8 cellular contexts compared by ENCODE assay signal in the genomic region with DNA sequence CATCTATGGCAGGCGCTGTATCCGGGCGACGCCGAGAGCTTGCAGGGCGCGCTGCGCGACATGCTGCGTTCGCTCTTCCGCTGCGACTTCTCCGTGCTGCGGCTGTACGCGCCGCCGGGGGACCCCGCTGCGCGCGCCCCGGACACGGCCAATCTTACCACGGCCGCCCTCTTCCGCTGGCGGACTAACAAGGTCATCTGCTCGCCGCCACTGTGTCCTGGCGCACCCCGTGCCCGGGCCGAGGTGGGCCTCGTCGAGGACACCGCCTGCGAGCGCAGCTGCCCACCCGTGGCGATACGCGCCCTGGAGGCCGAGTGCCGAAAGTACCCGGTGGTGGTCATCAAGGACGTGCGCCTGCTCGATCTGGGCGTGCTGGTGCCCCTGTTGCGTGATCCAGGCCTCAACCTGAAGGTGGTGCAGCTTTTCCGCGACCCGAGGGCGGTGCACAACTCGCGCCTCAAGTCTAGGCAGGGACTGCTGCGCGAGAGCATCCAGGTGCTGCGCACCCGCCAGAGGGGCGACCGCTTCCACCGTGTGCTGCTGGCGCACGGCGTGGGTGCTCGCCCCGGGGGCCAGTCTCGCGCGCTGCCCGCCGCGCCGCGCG. TPM values are rescaled to one million over a fixed set of nuclear protein-coding genes. Genes with fewer than 3 reads are reported as not detected.
A peak's percentile ranks its signal among the peaks of the same experiment; 100 is the strongest.
DNase-seq lines count a peak whose midpoint lies in the region; ATAC-seq and TF ChIP-seq lines count a peak whose summit lies in the region.

No MANE protein-coding gene starts in this region.

- H3K23me2 ChIP-seq in H9 (ENCODE audit: insufficient read length, low read depth, low read length, poor library complexity, severe bottlenecking), result peaks cover 5% of the 10 kb centered on the region

- peak; percentile 82 for DNase-seq in DMS53 (lab: John Stamatoyannopoulos, UW)
- DNase-seq in H9, result peak; percentile 39
- DNase-seq in PC-9, result no peak
- peak; percentile 25 for DNase-seq in adipocyte (ENCODE audit: low read depth)
- peak in 1 of 3 donors; percentile 28 for DNase-seq in immature natural killer cell
- no peak for DNase-seq in stimulated activated naive B cell treated with anti-CD40 and anti-IgM and Interleukin-4, amounts not matched to agents 10 μg/mL and 1 μg/mL and 100 μg/mL, for 72 hours
- no peak for DNase-seq in NOMO-1 treated with DMSO at 0.1 percent for 48 hours (lab: John Stamatoyannopoulos, UW; ENCODE audit: unreplicated experiment)
- DNase-seq in HCEC 1CT, result no peak

- peaks cover 16 to 38% (median 20%) of the 10 kb centered on the region in 3 experiments; a peak in 6 of 7 replicates for H3K36me3 Mint-ChIP-seq in H9 (ENCODE audit: insufficient read depth in 1 of 3, low read depth in 3 of 3)
- peaks cover 0 to 4% (median 0%) of the 10 kb centered on the region in 3 donors for H3K36me3 Mint-ChIP-seq in immature natural killer cell
- H3K36me3 Mint-ChIP-seq in stimulated activated naive B cell treated with anti-CD40 and anti-IgM and Interleukin-4, amounts not matched to agents 10 μg/mL and 1 μg/mL and 100 μg/mL, for 72 hours, result peaks cover 0 to 7% of the 10 kb centered on the region in 2 donors

- BruUV-seq in PC-9 (replicated peaks; lab: Mats Ljungman, UMichigan), result no TSS peak

- peak overlapping the region; percentile 53; the same call in 1 of the 2 replicates for H3K4me3 ChIP-seq in PC-9
- peak overlapping the region; percentile 68 for H3K4me3 ChIP-seq in adipocyte (ENCODE audit: low read length)

- H3K9me3 Mint-ChIP-seq in H9, result peaks cover 65 to 71% of the 10 kb centered on the region in 2 experiments
- H3K9me3 Mint-ChIP-seq in immature natural killer cell, result no peaks in the 10 kb centered on the region
- no peaks in the 10 kb centered on the region for H3K9me3 Mint-ChIP-seq in stimulated activated naive B cell treated with anti-CD40 and anti-IgM and Interleukin-4, amounts not matched to agents 10 μg/mL and 1 μg/mL and 100 μg/mL, for 72 hours

- H2BK20ac ChIP-seq in H9 (ENCODE audit: low read depth, low read length, poor library complexity, severe bottlenecking), result no peak overlapping the region

- no peaks in the 10 kb centered on the region; the same call in 1 of the 2 replicates for H3K27me3 ChIP-seq in H9 (ENCODE audit: insufficient read depth, low read length)
- no peaks in the 10 kb centered on the region for H3K27me3 ChIP-seq in PC-9 (ENCODE audit: insufficient read depth, low read depth)
- peaks cover 4% of the 10 kb centered on the region for H3K27me3 ChIP-seq in adipocyte (replicated peaks; ENCODE audit: control insufficient read depth, insufficient read depth, low read length)

- H3K56ac ChIP-seq in H9 (ENCODE audit: insufficient read length, low read depth, low read length), result no peak overlapping the region

- no peaks in the 10 kb centered on the region for H3K79me1 ChIP-seq in H9 (ENCODE audit: insufficient read depth, low read depth, low read length, poor library complexity, severe bottlenecking)

- H3K4me1 ChIP-seq in H9 (ENCODE audit: insufficient read depth, low read length) (no peaks in the 10 kb centered on the region; the same call in 1 of the 2 replicates), PC-9 (replicated peaks; ENCODE audit: insufficient read depth) (no peaks in the 10 kb centered on the region), adipocyte (ENCODE audit: control insufficient read depth, insufficient read depth, low read length) (peaks cover 14% of the 10 kb centered on the region)

- H2BK15ac ChIP-seq in H9 (ENCODE audit: low read depth, low read length), result no peak overlapping the region

- no peak overlapping the region for H4K5ac ChIP-seq in H9 (ENCODE audit: insufficient read length, low read depth, low read length)

- POLR2A ChIA-PET in PC-9 (lab: Charles Lee; ENCODE audit: unreplicated experiment), result no interaction called here

- H4K8ac ChIP-seq in H9 (replicated peaks; ENCODE audit: insufficient read length, low read depth, low read length), result no peak overlapping the region

- H3K23ac ChIP-seq in H9 (ENCODE audit: insufficient read length, low read depth, low read length), result no peak overlapping the region

- H4K20me1 ChIP-seq in H9 (ENCODE audit: control insufficient read depth, insufficient read depth, insufficient read length), result no peaks in the 10 kb centered on the region
- no peaks in the 10 kb centered on the region for H4K20me1 ChIP-seq in PC-9 (ENCODE audit: insufficient read depth)

- CTCF ChIA-PET in PC-9 (lab: Charles Lee), result no interaction called here

- H3K4me2 ChIP-seq in H9 (ENCODE audit: insufficient read depth, insufficient read length, low read length) (peak overlapping the region; percentile 71), PC-9 (peak overlapping the region; percentile 61)

- no peak overlapping the region for H2BK5ac ChIP-seq in H9 (ENCODE audit: insufficient read length, low read length)

- no peak overlapping the region for H3T11ph ChIP-seq in H9 (ENCODE audit: low read length)

- H3K27me3 Mint-ChIP-seq in H9 (ENCODE audit: low read depth) (peaks cover 6% of the 10 kb centered on the region), immature natural killer cell (ENCODE audit: low read depth in 3 of 3) (peaks cover 1 to 6% (median 3%) of the 10 kb centered on the region in 3 donors)
- no peaks in the 10 kb centered on the region for H3K27me3 Mint-ChIP-seq in stimulated activated naive B cell treated with anti-CD40 and anti-IgM and Interleukin-4, amounts not matched to agents 10 μg/mL and 1 μg/mL and 100 μg/mL, for 72 hours

- H3K4ac ChIP-seq in H9 (ENCODE audit: low read depth, low read length), result no peak overlapping the region

- no peaks in the 10 kb centered on the region for H3K36me3 ChIP-seq in PC-9 (ENCODE audit: low read depth)
- H3K36me3 ChIP-seq in adipocyte (ENCODE audit: control insufficient read depth, insufficient read depth, low read length, severe bottlenecking), result no peaks in the 10 kb centered on the region

- peak overlapping the region; percentile 75 to 82 for H3K4me3 Mint-ChIP-seq in H9
- peak overlapping the region; percentile 68 to 85 (median 81) for H3K4me3 Mint-ChIP-seq in immature natural killer cell
- peak overlapping the region; percentile 79 to 88 for H3K4me3 Mint-ChIP-seq in stimulated activated naive B cell treated with anti-CD40 and anti-IgM and Interleukin-4, amounts not matched to agents 10 μg/mL and 1 μg/mL and 100 μg/mL, for 72 hours

- no peaks in the 10 kb centered on the region for H3F3A ChIP-seq in PC-9 (ENCODE audit: insufficient read depth, low read depth)

- no peak overlapping the region for H3K27ac ChIP-seq in H9 (ENCODE audit: insufficient read length, low read depth, low read length)
- no peak overlapping the region for H3K27ac ChIP-seq in PC-9

- no peak overlapping the region for H2BK12ac ChIP-seq in H9 (ENCODE audit: insufficient read length, low read depth, low read length)

- intact Hi-C loops in PC-9 (cut with micrococcal nuclease; ENCODE audit: unreplicated experiment), result no loop called here

- H3K79me2 ChIP-seq in H9 (ENCODE audit: insufficient read depth, low read length), result peaks cover 16% of the 10 kb centered on the region; the same call in 1 of the 2 replicates
- H3K79me2 ChIP-seq in PC-9 (ENCODE audit: low read depth), result no peaks in the 10 kb centered on the region

- H2AFZ ChIP-seq in H9 (ENCODE audit: low read length) (no peak overlapping the region), PC-9 (no peak overlapping the region)

- no peak for ATAC-seq in stimulated activated naive B cell treated with anti-CD40 and anti-IgM and Interleukin-4, amounts not matched to agents 10 μg/mL and 1 μg/mL and 100 μg/mL, for 72 hours (replicated peaks)

- no CpG with 5 or more reads among the region's 79 CpGs for WGBS in H9 (ENCODE audit: extremely low coverage, insufficient read length, low lambda C conversion rate)

- no peak overlapping the region for H4K91ac ChIP-seq in H9 (ENCODE audit: insufficient read length, low read depth, low read length)

- H3K18ac ChIP-seq in H9 (ENCODE audit: insufficient read length, low read depth, low read length), result peak overlapping the region; percentile 7

- H3K27ac Mint-ChIP-seq in H9, result no peak overlapping the region
- H3K27ac Mint-ChIP-seq in immature natural killer cell, result peak overlapping the region in 2 of 6 donors; percentile 8 to 77
- no peak overlapping the region for H3K27ac Mint-ChIP-seq in stimulated activated naive B cell treated with anti-CD40 and anti-IgM and Interleukin-4, amounts not matched to agents 10 μg/mL and 1 μg/mL and 100 μg/mL, for 72 hours

- peaks cover 12 to 21% of the 10 kb centered on the region in 2 experiments for H3K4me1 Mint-ChIP-seq in H9
- peaks cover 30 to 32% of the 10 kb centered on the region in 2 donors for H3K4me1 Mint-ChIP-seq in immature natural killer cell
- H3K4me1 Mint-ChIP-seq in stimulated activated naive B cell treated with anti-CD40 and anti-IgM and Interleukin-4, amounts not matched to agents 10 μg/mL and 1 μg/mL and 100 μg/mL, for 72 hours, result peaks cover 29 to 59% of the 10 kb centered on the region in 2 donors

- no peak overlapping the region for H3K14ac ChIP-seq in H9 (ENCODE audit: insufficient read depth, low read length)

- no peak for TF ChIP-seq CTCF in H9 (conservative IDR thresholded peaks at IDR 0.05)
- no peak for TF ChIP-seq CTCF in PC-9 (conservative IDR thresholded peaks at IDR 0.05)

- peaks cover 5% of the 10 kb centered on the region for H3K9me3 ChIP-seq in H9 (ENCODE audit: control insufficient read depth, low read depth, low read length)
- H3K9me3 ChIP-seq in PC-9 (ENCODE audit: insufficient read depth, low read depth), result no peaks in the 10 kb centered on the region
- H3K9me3 ChIP-seq in adipocyte (ENCODE audit: control insufficient read depth, low read length), result no peaks in the 10 kb centered on the region

- no peak overlapping the region for H2AK5ac ChIP-seq in H9 (ENCODE audit: insufficient read length, low read length)

- H3K9ac ChIP-seq in H9 (ENCODE audit: extremely low read depth, insufficient read length, low read length), result no peak overlapping the region
- peak overlapping the region; percentile 63 for H3K9ac ChIP-seq in adipocyte (ENCODE audit: low read length)

- H2BK120ac ChIP-seq in H9 (ENCODE audit: low read depth, low read length, poor library complexity, severe bottlenecking), result no peak overlapping the region

- no peaks in the 10 kb centered on the region for H3K9me2 ChIP-seq in PC-9 (ENCODE audit: insufficient read depth)

RNA-seq across cellular contexts. Expression of a gene that starts 0.9 kb away (rescaled TPM):
- total RNA-seq in H9 (2021) (17.1 and 18.7 TPM in 2 replicates), PC-9 (2021) (0.94 and 1.1 TPM in 2 replicates)
- polyA plus RNA-seq in immature natural killer cell, result 1 to 10 TPM; 1.2 to 3.3 (median 3.3) TPM

RNA-seq across cellular contexts. Expression of a gene that starts 29.2 kb away (rescaled TPM):
- total RNA-seq in H9 (2021) (7.9 and 10.1 TPM in 2 replicates), PC-9 (2021) (3.9 and 4.0 TPM in 2 replicates)
- under 1 TPM in 2 of 3 donors, not detected in 1; 0.48 to 0.75 TPM for polyA plus RNA-seq in immature natural killer cell

Comparison
In these comparisons a context has a peak if more than half of its experiments do, and no peak if none do; other contexts are left out.
1. DNase-seq: peak in DMS53 (single experiment), H9 (single experiment) and adipocyte (single experiment); none in PC-9 (0 of 2), stimulated activated naive B cell treated with anti-CD40 and anti-IgM and Interleukin-4, amounts not matched to agents 10 μg/mL and 1 μg/mL and 100 μg/mL, for 72 hours (single experiment), NOMO-1 treated with DMSO at 0.1 percent for 48 hours (single experiment) and HCEC 1CT (single experiment).
2. Peak in every context shown above with its lines, with median percentiles within 50 percentile points of each other: H3K4me3 Mint-ChIP-seq.